In genomic region chr3:185645596-185646381, GRCh38 we compare ENCODE assay signal across 13 cellular contexts. TPM values are rescaled to one million over a fixed set of nuclear protein-coding genes. Genes with fewer than 3 reads are reported as not detected.
DNase-seq lines count a peak whose midpoint lies in the region; FAIRE-seq and TF ChIP-seq lines count a peak whose summit lies in the region.
"Had no signal": no experiment of that assay in that cellular context is flagged by ENCODE, and none has a peak within 500 bp of the region (broad histone marks: within the 10 kb centered on the region; RNA-seq: fewer than 3 reads in every experiment).

No MANE protein-coding gene starts in this region.

- H2AFZ ChIP-seq in H1 (ENCODE audit: low read length), result no peak overlapping the region
- H2AFZ ChIP-seq in neural progenitor cell (replicated peaks), result no peak overlapping the region

- H3K9me3 Mint-ChIP-seq in neural progenitor cell, result no peaks in the 10 kb centered on the region

- no peaks in the 10 kb centered on the region for H3K23me2 ChIP-seq in H1 (ENCODE audit: low read depth, low read length)

- H3K79me2 ChIP-seq in H1 (ENCODE audit: control insufficient read depth in 1 of 2, insufficient read depth in 2 of 2, low read length in 2 of 2) (no peaks in the 10 kb centered on the region), neural progenitor cell (ENCODE audit: low read depth) (no peaks in the 10 kb centered on the region)

- peaks cover 40% of the 10 kb centered on the region for H3K36me3 Mint-ChIP-seq in neural progenitor cell

- peak overlapping the region; percentile 19 for H3K18ac ChIP-seq in H1 (ENCODE audit: extremely low read depth, low read length)

- no peak overlapping the region for H2BK120ac ChIP-seq in H1 (replicated peaks; ENCODE audit: low read depth, low read length)

- peaks cover 85% of the 10 kb centered on the region for H3K36me3 ChIP-seq in HUES64 (ENCODE audit: insufficient read depth, low read length)
- H3K36me3 ChIP-seq in H1 (ENCODE audit: control insufficient read depth in 2 of 4, insufficient read depth in 4 of 4, low read length in 3 of 4), result peaks cover 4 to 58% (median 19%) of the 10 kb centered on the region in 4 experiments; a peak in 7 of 8 replicates
- H3K36me3 ChIP-seq in neural progenitor cell, result no peaks in the 10 kb centered on the region

- H3K4me1 ChIP-seq in HUES64 (ENCODE audit: insufficient read depth, low read length), result peaks cover 23% of the 10 kb centered on the region
- peaks cover 5 to 20% (median 12%) of the 10 kb centered on the region in 4 experiments for H3K4me1 ChIP-seq in H1 (replicated peaks in 1 of 4; ENCODE audit: control insufficient read depth in 3 of 4, insufficient read depth in 4 of 4, low read length in 3 of 4)
- H3K4me1 ChIP-seq in neural progenitor cell, result peaks cover 23% of the 10 kb centered on the region

- H3K4me3 Mint-ChIP-seq in neural progenitor cell, result no peak overlapping the region

- no peak overlapping the region for H2BK20ac ChIP-seq in H1 (ENCODE audit: low read length)

- FAIRE-seq in H1 (lab: Jason Lieb, UNC), result no peak
- FAIRE-seq: endometrium had no signal

- H4K8ac ChIP-seq in H1 (ENCODE audit: extremely low read depth, insufficient read depth, low read length), result no peak overlapping the region

- no peak overlapping the region for H4K5ac ChIP-seq in H1 (ENCODE audit: insufficient read length, low read depth, low read length)

- POLR2A ChIA-PET in H1 (lab: Charles Lee; ENCODE audit: partially characterized antibody), result interaction anchor here (0.8 to 2.6 kb wide), 5 partner anchors 11 to 60 kb away, joined by 3 to 7 read pairs (median 6); partner anchors contain the start of gene SENP2

- H4K91ac ChIP-seq in H1 (replicated peaks; ENCODE audit: insufficient read length, low read length), result no peak overlapping the region

- H4K20me1 ChIP-seq in H1 (replicated peaks in 1 of 2; ENCODE audit: control insufficient read depth in 1 of 2, insufficient read depth in 2 of 2, low read length in 2 of 2) (peaks cover 6 to 8% of the 10 kb centered on the region in 2 experiments), neural progenitor cell (ENCODE audit: low read depth) (peaks cover 29% of the 10 kb centered on the region)

- H3K27me3 Mint-ChIP-seq in neural progenitor cell (ENCODE audit: insufficient read depth, low read depth), result peaks cover 9% of the 10 kb centered on the region

- peaks cover 28% of the 10 kb centered on the region for H3K4me1 Mint-ChIP-seq in neural progenitor cell

- peak overlapping the region; percentile 39; the same call in 1 of the 2 replicates for H2BK12ac ChIP-seq in H1 (ENCODE audit: low read depth, low read length)

- H3K9ac ChIP-seq in HUES64 (ENCODE audit: low read depth, low read length), result no peak overlapping the region
- H3K9ac ChIP-seq in H1 (replicated peaks in 1 of 4; ENCODE audit: extremely low read depth in 1 of 4, low read depth in 3 of 4, low read length in 3 of 4), result peak overlapping the region in 1 of 4 experiments; percentile 28; a peak in 2 of 7 replicates
- H3K9ac ChIP-seq in neural progenitor cell, result no peak overlapping the region

- no peak overlapping the region for H2AK5ac ChIP-seq in H1 (ENCODE audit: low read depth, low read length)

- H3K4me2 ChIP-seq in H1 (ENCODE audit: insufficient read depth in 1 of 2, low read depth in 2 of 2, low read length in 2 of 2) (0 out of 4 replicates have a peak overlapping the region, but pooled peaks of 1 of the 2 experiments have one; percentile 2), neural progenitor cell (no peak overlapping the region)

- 69% methylated on average over 16 of the region's 16 CpGs for WGBS in HUES64
- 85% methylated on average over 16 of the region's 16 CpGs; no CpG with 5 or more reads in 1 of the 2 experiments for WGBS in H1 (ENCODE audit: extremely low coverage in 1 of 2, insufficient coverage in 1 of 2, insufficient read length in 1 of 2, insufficient replicate concordance in 2 of 2, low coverage in 1 of 2, low lambda C conversion rate in 2 of 2, missing lambda C conversion rate in 1 of 2), 2 experiments

- H3K9me3 ChIP-seq in HUES64 (ENCODE audit: insufficient read depth, low read depth, low read length), result no peaks in the 10 kb centered on the region
- no peaks in the 10 kb centered on the region for H3K9me3 ChIP-seq in H1 (ENCODE audit: insufficient read depth in 2 of 2, low read depth in 1 of 2, low read length in 1 of 2)
- H3K9me3 ChIP-seq in neural progenitor cell (ENCODE audit: low read depth), result no peaks in the 10 kb centered on the region
- H3K9me3 ChIP-seq: tibial artery had no signal

- no peak for TF ChIP-seq RAD21 in H1 (IDR thresholded peaks at IDR 0.05 in 1 of 2, conservative IDR thresholded peaks at IDR 0.05 in 1 of 2; ENCODE audit: low read depth in 2 of 2, low read length in 2 of 2)

- TF ChIP-seq CTCF in H1 (IDR thresholded peaks at IDR 0.05; ENCODE audit: control extremely low read depth in 1 of 3, insufficient read depth in 1 of 3, low read depth in 1 of 3, low read length in 3 of 3) (no peak), neural progenitor cell (IDR thresholded peaks at IDR 0.05) (no peak), dorsolateral prefrontal cortex (IDR thresholded peaks at IDR 0.05 in 54 of 56, conservative IDR thresholded peaks at IDR 0.05 in 2 of 56; ENCODE audit: low read depth in 1 of 56, partially characterized antibody in 56 of 56) (no peak)

- no peak overlapping the region for H3K4ac ChIP-seq in H1 (replicated peaks; ENCODE audit: insufficient read length, low read depth, low read length)

- no peak for TF ChIP-seq POLR2A in H1 (IDR thresholded peaks at IDR 0.05; ENCODE audit: control extremely low read depth in 1 of 2, low read depth in 2 of 2, low read length in 2 of 2)

- H2BK5ac ChIP-seq in H1 (ENCODE audit: low read depth, low read length), result peak overlapping the region; percentile 32; the same call in 1 of the 2 replicates

- no peak overlapping the region for H3K14ac ChIP-seq in H1 (ENCODE audit: insufficient read length)

- H3K27me3 ChIP-seq in HUES64 (ENCODE audit: insufficient read depth, low read length) (no peaks in the 10 kb centered on the region), H1 (replicated peaks in 1 of 4; ENCODE audit: control insufficient read depth in 3 of 4, extremely low read depth in 1 of 4, insufficient read depth in 3 of 4, low read length in 3 of 4) (no peaks in the 10 kb centered on the region), neural progenitor cell (no peaks in the 10 kb centered on the region), dorsolateral prefrontal cortex (peaks cover 0 to 3% (median 0%) of the 10 kb centered on the region in 45 donors)

- no peak overlapping the region for H3K23ac ChIP-seq in H1 (ENCODE audit: insufficient read length)

- H3K4me3 ChIP-seq in HUES64 (ENCODE audit: low read length) (no peak overlapping the region), H1 (ENCODE audit: extremely low read depth in 1 of 4, insufficient read depth in 2 of 4, low read depth in 3 of 4, low read length in 4 of 4) (no peak overlapping the region), neural progenitor cell (no peak overlapping the region), dorsolateral prefrontal cortex (no peak overlapping the region)
- H3K4me3 ChIP-seq: tibial artery had no signal

- no peak overlapping the region for H3K56ac ChIP-seq in H1 (replicated peaks; ENCODE audit: insufficient read length, low read depth, low read length)

- intact Hi-C loops in dorsolateral prefrontal cortex (cut with DNase I), result no loop called here

- TF ChIP-seq EP300 in H1 (IDR thresholded peaks at IDR 0.05; ENCODE audit: borderline replicate concordance in 1 of 2, low read depth in 2 of 2, low read length in 2 of 2), result no peak

- no peak overlapping the region for H2BK15ac ChIP-seq in H1 (ENCODE audit: low read length)

- peak overlapping the region; percentile 44 for H3K27ac Mint-ChIP-seq in neural progenitor cell

- H3K27ac ChIP-seq in HUES64 (ENCODE audit: low read depth, low read length) (peak overlapping the region; percentile 54; the same call in 1 of the 2 replicates), H1 (ENCODE audit: low read depth, low read length) (no peak overlapping the region; the same call in 1 of the 2 replicates), neural progenitor cell (peak overlapping the region; percentile 67), dorsolateral prefrontal cortex (no peak overlapping the region)
- H3K27ac ChIP-seq: tibial artery had no signal

- H3F3A ChIP-seq in neural progenitor cell (ENCODE audit: low read depth), result peaks cover 28% of the 10 kb centered on the region

- CTCF ChIA-PET in H1 (lab: Charles Lee; ENCODE audit: partially characterized antibody), result interaction anchor here (5.9 kb wide), 1 partner anchor 13 kb away, joined by 67 read pairs; no protein-coding TSS in a partner anchor

- H3K79me1 ChIP-seq in H1 (ENCODE audit: low read depth, low read length), result no peaks in the 10 kb centered on the region

- DNase-seq in NCI-H2227 treated with DMSO at 0.1 percent for 48 hours (lab: John Stamatoyannopoulos, UW), result peak; percentile 65
- DNase-seq in H1 (ENCODE audit: low read depth in 1 of 2, low spot score in 2 of 2), result no peak
- DNase-seq in neural progenitor cell (ENCODE audit: low spot score), result peak; percentile 48
- DNase-seq in dorsolateral prefrontal cortex, result no peak
- no peak for DNase-seq in RKO (ENCODE audit: low spot score)
- no peak for DNase-seq in DMS53 treated with DMSO at 0.1 percent for 48 hours (lab: John Stamatoyannopoulos, UW; ENCODE audit: unreplicated experiment)
- DNase-seq: amniotic stem cell, COR-L47, NCI-H2081, RPMI8226, tibial artery had no signal

TF ChIP-seq in H1, 55 proteins besides CTCF, POLR2A, EP300 and RAD21 (continues in another document):
- TF ChIP-seq CREB1 (IDR thresholded peaks at IDR 0.05) (no peak), EGR1 (IDR thresholded peaks at IDR 0.05; ENCODE audit: borderline replicate concordance, low read depth, low read length) (peak; percentile 51; the same call in 1 of the 2 replicates), YY1 (IDR thresholded peaks at IDR 0.05; ENCODE audit: low read depth, low read length) (no peak), RBBP5 (IDR thresholded peaks at IDR 0.05; ENCODE audit: borderline replicate concordance, low read depth, low read length) (no peak)

RNA-seq across cellular contexts. Expression of gene SENP2, which starts 59.7 kb away (rescaled TPM):
- polyA plus RNA-seq in HUES64 (2013, experiment 1 of 2), result 40.3 TPM
- polyA plus RNA-seq in HUES64 (2013, experiment 2 of 2), result 37.3 TPM
- total RNA-seq in H1 (2021; fragmentation: NEBNext Ultra II Directional; extraction: Animal tissue kit (Norgen Biotek cat#: 25700)), result 69.3 and 75.5 TPM in 2 replicates
- polyA plus RNA-seq in H1 (2011; rRNA removed), result 25.2 and 27.5 TPM in 2 replicates
- polyA plus RNA-seq in H1 (2011; cell fraction: cytosol; rRNA removed), result 42.9 TPM
- polyA plus RNA-seq in H1 (2011; cell fraction: nucleus; rRNA removed), result 40.0 TPM
- 33.9 to 44.9 TPM (median 40.9 TPM) in 4 replicates for polyA plus RNA-seq in H1 (2012, experiment 1 of 2)
- 4.4 TPM for polyA plus RNA-seq in H1 (2012, experiment 2 of 2)
- polyA plus RNA-seq in H1 (2013, experiment 1 of 2), result 37.4 TPM
- 38.2 TPM for polyA plus RNA-seq in H1 (2013, experiment 2 of 2)
- 83.2 and 93.8 TPM in 2 replicates for polyA minus RNA-seq in H1 (2011; rRNA and poly(A)+ RNA removed)
- polyA minus RNA-seq in H1 (2011; cell fraction: cytosol; rRNA and poly(A)+ RNA removed), result 51.6 TPM
- polyA minus RNA-seq in H1 (2011; cell fraction: nucleus; rRNA and poly(A)+ RNA removed), result 59.4 TPM
- 46.5 and 48.4 TPM in 2 replicates for total RNA-seq in neural progenitor cell (ENCODE audit: low replicate concordance)
- 100 to 1,000 TPM in 2 of 120 experiments, 10 to 100 TPM in 118; 51.6 to 106 (median 75.9) TPM for total RNA-seq in dorsolateral prefrontal cortex

Comparison
In these comparisons a context has a peak if more than half of its experiments do, and no peak if none do; other contexts are left out.
1. H3K27ac ChIP-seq: peak in HUES64 (single experiment) and neural progenitor cell (single experiment); none in H1 (single experiment) and dorsolateral prefrontal cortex (0 of 59).
2. DNase-seq: peak in NCI-H2227 treated with DMSO at 0.1 percent for 48 hours (single experiment) and neural progenitor cell (single experiment); none in H1 (0 of 2), dorsolateral prefrontal cortex (0 of 10), RKO (single experiment) and DMS53 treated with DMSO at 0.1 percent for 48 hours (single experiment).